Comparison of ENCODE assay signal across 1 cellular context in genomic region chr7:76262683-76263402, GRCh38.
A peak's percentile ranks its signal among the peaks of the same experiment; 100 is the strongest.
TF ChIP-seq lines count a peak whose summit lies in the region.

No MANE protein-coding gene starts in this region.

TF ChIP-seq in HEK293, 187 proteins besides CTCF, POLR2A, EP300 and RAD21 (continued from another document):
- TF ChIP-seq, protein P1, sequence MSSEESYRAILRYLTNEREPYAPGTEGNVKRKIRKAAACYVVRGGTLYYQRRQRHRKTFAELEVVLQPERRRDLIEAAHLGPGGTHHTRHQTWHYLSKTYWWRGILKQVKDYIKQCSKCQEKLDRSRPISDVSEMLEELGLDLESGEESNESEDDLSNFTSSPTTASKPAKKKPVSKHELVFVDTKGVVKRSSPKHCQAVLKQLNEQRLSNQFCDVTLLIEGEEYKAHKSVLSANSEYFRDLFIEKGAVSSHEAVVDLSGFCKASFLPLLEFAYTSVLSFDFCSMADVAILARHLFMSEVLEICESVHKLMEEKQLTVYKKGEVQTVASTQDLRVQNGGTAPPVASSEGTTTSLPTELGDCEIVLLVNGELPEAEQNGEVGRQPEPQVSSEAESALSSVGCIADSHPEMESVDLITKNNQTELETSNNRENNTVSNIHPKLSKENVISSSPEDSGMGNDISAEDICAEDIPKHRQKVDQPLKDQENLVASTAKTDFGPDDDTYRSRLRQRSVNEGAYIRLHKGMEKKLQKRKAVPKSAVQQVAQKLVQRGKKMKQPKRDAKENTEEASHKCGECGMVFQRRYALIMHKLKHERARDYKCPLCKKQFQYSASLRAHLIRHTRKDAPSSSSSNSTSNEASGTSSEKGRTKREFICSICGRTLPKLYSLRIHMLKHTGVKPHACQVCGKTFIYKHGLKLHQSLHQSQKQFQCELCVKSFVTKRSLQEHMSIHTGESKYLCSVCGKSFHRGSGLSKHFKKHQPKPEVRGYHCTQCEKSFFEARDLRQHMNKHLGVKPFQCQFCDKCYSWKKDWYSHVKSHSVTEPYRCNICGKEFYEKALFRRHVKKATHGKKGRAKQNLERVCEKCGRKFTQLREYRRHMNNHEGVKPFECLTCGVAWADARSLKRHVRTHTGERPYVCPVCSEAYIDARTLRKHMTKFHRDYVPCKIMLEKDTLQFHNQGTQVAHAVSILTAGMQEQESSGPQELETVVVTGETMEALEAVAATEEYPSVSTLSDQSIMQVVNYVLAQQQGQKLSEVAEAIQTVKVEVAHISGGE (tag by site-specific recombination; conservative IDR thresholded peaks at IDR 0.05; ENCODE audit: low read depth): peak; percentile 44
- TF ChIP-seq ZBTB8A (tag by site-specific recombination; IDR thresholded peaks at IDR 0.05) (0 out of 2 replicates have a peak, but pooled peaks have one; percentile 14), PRDM1 (tag by site-specific recombination; IDR thresholded peaks at IDR 0.05) (peak; percentile 75), ZNF658 (tag by site-specific recombination; IDR thresholded peaks at IDR 0.05) (no peak), OVOL3 (tag by site-specific recombination; IDR thresholded peaks at IDR 0.05) (no peak), YY1 (tag by site-specific recombination; IDR thresholded peaks at IDR 0.05) (no peak), PATZ1 (tag by site-specific recombination; IDR thresholded peaks at IDR 0.05) (peak; percentile 42; the same call in 1 of the 2 replicates), ZNF76 (tag by site-specific recombination; IDR thresholded peaks at IDR 0.05; ENCODE audit: borderline replicate concordance, low read depth) (no peak), ZBTB1 (tag by site-specific recombination; IDR thresholded peaks at IDR 0.05) (no peak), GLIS2 (tag by site-specific recombination; IDR thresholded peaks at IDR 0.05) (0 out of 2 replicates have a peak, but pooled peaks have one; percentile 12), ZNF404 (tag by site-specific recombination; IDR thresholded peaks at IDR 0.05) (no peak), ZNF302 (tag by site-specific recombination; IDR thresholded peaks at IDR 0.05; ENCODE audit: low read depth) (no peak), ZNF624 (tag by site-specific recombination; IDR thresholded peaks at IDR 0.05) (no peak), ZNF626 (tag by site-specific recombination; IDR thresholded peaks at IDR 0.05) (no peak), ZNF211 (tag by site-specific recombination; IDR thresholded peaks at IDR 0.05; ENCODE audit: low read depth) (no peak), ZNF169 (tag by site-specific recombination; IDR thresholded peaks at IDR 0.05) (no peak), WT1 (tag by site-specific recombination; IDR thresholded peaks at IDR 0.05) (no peak)
- TF ChIP-seq, protein P2, sequence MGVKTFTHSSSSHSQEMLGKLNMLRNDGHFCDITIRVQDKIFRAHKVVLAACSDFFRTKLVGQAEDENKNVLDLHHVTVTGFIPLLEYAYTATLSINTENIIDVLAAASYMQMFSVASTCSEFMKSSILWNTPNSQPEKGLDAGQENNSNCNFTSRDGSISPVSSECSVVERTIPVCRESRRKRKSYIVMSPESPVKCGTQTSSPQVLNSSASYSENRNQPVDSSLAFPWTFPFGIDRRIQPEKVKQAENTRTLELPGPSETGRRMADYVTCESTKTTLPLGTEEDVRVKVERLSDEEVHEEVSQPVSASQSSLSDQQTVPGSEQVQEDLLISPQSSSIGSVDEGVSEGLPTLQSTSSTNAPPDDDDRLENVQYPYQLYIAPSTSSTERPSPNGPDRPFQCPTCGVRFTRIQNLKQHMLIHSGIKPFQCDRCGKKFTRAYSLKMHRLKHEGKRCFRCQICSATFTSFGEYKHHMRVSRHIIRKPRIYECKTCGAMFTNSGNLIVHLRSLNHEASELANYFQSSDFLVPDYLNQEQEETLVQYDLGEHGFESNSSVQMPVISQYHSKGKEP (tag by site-specific recombination; IDR thresholded peaks at IDR 0.05): no peak
- TF ChIP-seq, protein P3, sequence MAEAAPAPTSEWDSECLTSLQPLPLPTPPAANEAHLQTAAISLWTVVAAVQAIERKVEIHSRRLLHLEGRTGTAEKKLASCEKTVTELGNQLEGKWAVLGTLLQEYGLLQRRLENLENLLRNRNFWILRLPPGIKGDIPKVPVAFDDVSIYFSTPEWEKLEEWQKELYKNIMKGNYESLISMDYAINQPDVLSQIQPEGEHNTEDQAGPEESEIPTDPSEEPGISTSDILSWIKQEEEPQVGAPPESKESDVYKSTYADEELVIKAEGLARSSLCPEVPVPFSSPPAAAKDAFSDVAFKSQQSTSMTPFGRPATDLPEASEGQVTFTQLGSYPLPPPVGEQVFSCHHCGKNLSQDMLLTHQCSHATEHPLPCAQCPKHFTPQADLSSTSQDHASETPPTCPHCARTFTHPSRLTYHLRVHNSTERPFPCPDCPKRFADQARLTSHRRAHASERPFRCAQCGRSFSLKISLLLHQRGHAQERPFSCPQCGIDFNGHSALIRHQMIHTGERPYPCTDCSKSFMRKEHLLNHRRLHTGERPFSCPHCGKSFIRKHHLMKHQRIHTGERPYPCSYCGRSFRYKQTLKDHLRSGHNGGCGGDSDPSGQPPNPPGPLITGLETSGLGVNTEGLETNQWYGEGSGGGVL (tag by site-specific recombination; IDR thresholded peaks at IDR 0.05): no peak
